Comparison of ENCODE assay signal across 8 cellular contexts in genomic region chr21:42614811-42615342, GRCh38. TPM values are rescaled to one million over a fixed set of nuclear protein-coding genes. Genes with fewer than 3 reads are reported as not detected.
DNase-seq lines count a peak whose midpoint lies in the region; ATAC-seq and TF ChIP-seq lines count a peak whose summit lies in the region.

No MANE protein-coding gene starts in this region.

- H3K4me1 ChIP-seq in left lung, result peaks cover 0 to 7% of the 10 kb centered on the region in 2 donors

- H3K36me3 Mint-ChIP-seq in activated T-cell treated with anti-CD3 and anti-CD28 coated beads, Interleukin-2, amount 50 U/mL, for 4 hours (ENCODE audit: insufficient read depth), result no peaks in the 10 kb centered on the region

- peaks cover 9% of the 10 kb centered on the region for H3K9me3 Mint-ChIP-seq in activated T-cell treated with anti-CD3 and anti-CD28 coated beads, Interleukin-2, amount 50 U/mL, for 4 hours

- TF ChIP-seq POLR2A in GM18505 (IDR thresholded peaks at IDR 0.05; ENCODE audit: borderline replicate concordance, extremely low read depth, insufficient read depth, insufficient read length), result no peak

- H3K36me3 ChIP-seq in left lung, result no peaks in the 10 kb centered on the region

- peaks cover 0 to 37% of the 10 kb centered on the region in 2 donors for H3K27me3 ChIP-seq in left lung

- no peak overlapping the region for H3K4me3 Mint-ChIP-seq in activated T-cell treated with anti-CD3 and anti-CD28 coated beads, Interleukin-2, amount 50 U/mL, for 4 hours

- intact Hi-C loops in left lung (cut with DNase I), result no loop called here

- no peaks in the 10 kb centered on the region for H3K9me3 ChIP-seq in left lung

- peak; percentile 84 to 86 for ATAC-seq in activated T-cell treated with anti-CD3 and anti-CD28 coated beads, Interleukin-2, amount 50 U/mL, for 4 hours
- ATAC-seq in left lung, result peak; percentile 94
- peak; percentile 83 for ATAC-seq in stimulated activated naive CD8-positive, alpha-beta T cell treated with anti-CD3 and anti-CD28 coated beads, Interleukin-15, Interleukin-2, amounts not matched to agents 100 U/mL and 50 U/mL, for 24 hours
- no peak for ATAC-seq in HG03520 (IDR thresholded peaks at IDR 0.05; ENCODE audit: unreplicated experiment)
- no peak for ATAC-seq in GM18505 (IDR thresholded peaks at IDR 0.05; ENCODE audit: unreplicated experiment)

- H3K4me1 Mint-ChIP-seq in activated T-cell treated with anti-CD3 and anti-CD28 coated beads, Interleukin-2, amount 50 U/mL, for 4 hours (ENCODE audit: low read depth), result peaks cover 2% of the 10 kb centered on the region

- H3K4me3 ChIP-seq in left lung, result peak overlapping the region; percentile 10 to 19

- H3K27me3 Mint-ChIP-seq in activated T-cell treated with anti-CD3 and anti-CD28 coated beads, Interleukin-2, amount 50 U/mL, for 4 hours (ENCODE audit: low read depth), result peaks cover 5% of the 10 kb centered on the region

- peak overlapping the region; percentile 37 to 56 for H3K27ac ChIP-seq in left lung

- TF ChIP-seq CTCF in left lung (IDR thresholded peaks at IDR 0.05), result no peak

- DNase-seq in GF-D8 (lab: John Stamatoyannopoulos, UW), result peak; percentile 45
- peak; percentile 77 for DNase-seq in NOMO-1 treated with DMSO at 0.1 percent for 48 hours (lab: John Stamatoyannopoulos, UW; ENCODE audit: unreplicated experiment)
- DNase-seq in activated T-cell treated with anti-CD3 and anti-CD28 coated beads, Interleukin-2, amount 50 U/mL, for 4 hours, result peak; percentile 37
- peak in 1 of 2 donors; percentile 53 for DNase-seq in left lung
- DNase-seq in stimulated activated naive CD8-positive, alpha-beta T cell treated with anti-CD3 and anti-CD28 coated beads, Interleukin-15, Interleukin-2, amounts not matched to agents 100 U/mL and 50 U/mL, for 24 hours, result peak; percentile 60
- no peak for DNase-seq in KG1 (lab: John Stamatoyannopoulos, UW)

RNA-seq across cellular contexts. Expression of gene PDE9A, which starts 38.5 kb away (rescaled TPM):
- total RNA-seq in activated T-cell treated with anti-CD3 and anti-CD28 coated beads, Interleukin-2, amount 50 U/mL, for 4 hours, result 1 to 10 TPM in 2 of 3 donors, under 1 TPM in 1; 0.90 to 4.7 (median 2.5) TPM
- 1 to 10 TPM; 5.1 to 9.6 TPM for total RNA-seq in left lung

Comparison
In these comparisons a context has a peak if more than half of its experiments do, and no peak if none do; other contexts are left out.
1. ATAC-seq: peak in activated T-cell treated with anti-CD3 and anti-CD28 coated beads, Interleukin-2, amount 50 U/mL, for 4 hours (2 of 2), left lung (single experiment) and stimulated activated naive CD8-positive, alpha-beta T cell treated with anti-CD3 and anti-CD28 coated beads, Interleukin-15, Interleukin-2, amounts not matched to agents 100 U/mL and 50 U/mL, for 24 hours (single experiment); none in HG03520 (single experiment) and GM18505 (single experiment).